In genomic region chr10:96895662-96896424, GRCh38 we compare ENCODE assay signal across 28 cellular contexts.
"Had no signal": no experiment of that assay in that cellular context is flagged by ENCODE, and none has a peak within 500 bp of the region (broad histone marks: within the 10 kb centered on the region; RNA-seq: fewer than 3 reads in every experiment).

No MANE protein-coding gene starts in this region.

- H3K4me1 Mint-ChIP-seq: nephron had no signal

- H3K27ac ChIP-seq: gastrocnemius medialis, left lung, lower lobe of right lung, skin epidermis, stomach, thyroid gland, upper lobe of right lung, WERI-Rb-1 had no signal

- H3K27me3 ChIP-seq: gastrocnemius medialis, left lung, stomach, thyroid gland, upper lobe of right lung had no signal

- ATAC-seq: effector memory CD8-positive, alpha-beta T cell; gastrocnemius medialis; left lung; lower lobe of right lung; sciatic nerve; T-cell; upper lobe of right lung had no signal

- H3K4me1 ChIP-seq: lower lobe of right lung had no signal

- H3K27ac Mint-ChIP-seq: activated naive CD4-positive, alpha-beta T cell treated with anti-CD3 and anti-CD28 coated beads, Interleukin-2, amount 10 ng/mL, durations not matched to agents 7 days and 5 days; activated T-helper 1 cell treated with anti-CD3 and anti-CD28 coated beads, Interleukin-12 subunit alpha, Interleukin-12 subunit beta, Interleukin-2, Interleukin-4 antibody, amounts not matched to agents 30 ng/mL and 10 ng/mL and 1 ng/mL, durations not matched to agents 14 hours and 24 hours and 36 hours; nephron; progenitor cell of endocrine pancreas had no signal

- H3K36me3 ChIP-seq: gastrocnemius medialis, left lung, lower lobe of right lung, thyroid gland, upper lobe of right lung had no signal

- H3K9me3 ChIP-seq: gastrocnemius medialis, thyroid gland had no signal

- DNase-seq: activated CD4-positive, alpha-beta T cell treated with anti-CD3 and anti-CD28 coated beads for 1 hour; activated CD8-positive, alpha-beta memory T cell treated with anti-CD3 and anti-CD28 coated beads for 24 hours; activated gamma-delta T cell; activated naive CD4-positive, alpha-beta T cell treated with anti-CD3 and anti-CD28 coated beads, Interleukin-2, amount 10 ng/mL, durations not matched to agents 7 days and 5 days; amygdala; caudate nucleus; cortex of kidney; effector memory CD8-positive, alpha-beta T cell; erythroblast; gastrocnemius medialis; glutamatergic neuron; left lung; lower lobe of right lung; mesendoderm; stimulated activated CD4-positive, alpha-beta T cell treated with anti-CD3 and anti-CD28 coated beads, Interleukin-12 subunit alpha, Interleukin-12 subunit beta, amount 100 ng/mL, for 4 hours; stimulated activated CD4-positive, alpha-beta T cell treated with anti-CD3 and anti-CD28 coated beads, Interleukin-4, amount 100 ng/mL, for 1 hour; stomach; T-cell; T-helper 9 cell; thyroid gland; upper lobe of right lung; WERI-Rb-1 had no signal

- FAIRE-seq: islet of Langerhans had no signal

- H3K27me3 Mint-ChIP-seq: activated naive CD4-positive, alpha-beta T cell treated with anti-CD3 and anti-CD28 coated beads, Interleukin-2, amount 10 ng/mL, durations not matched to agents 7 days and 5 days; effector memory CD8-positive, alpha-beta T cell; progenitor cell of endocrine pancreas; T-cell had no signal

- H3K9me3 Mint-ChIP-seq: effector memory CD8-positive, alpha-beta T cell had no signal

- H3K4me3 ChIP-seq: gastrocnemius medialis, left lung, lower lobe of right lung, skin epidermis, stomach, thyroid gland, upper lobe of right lung had no signal

- H3K4me3 Mint-ChIP-seq: activated naive CD4-positive, alpha-beta T cell treated with anti-CD3 and anti-CD28 coated beads, Interleukin-2, amount 10 ng/mL, durations not matched to agents 7 days and 5 days; activated T-helper 1 cell treated with anti-CD3 and anti-CD28 coated beads, Interleukin-12 subunit alpha, Interleukin-12 subunit beta, Interleukin-2, Interleukin-4 antibody, amounts not matched to agents 30 ng/mL and 10 ng/mL and 1 ng/mL, durations not matched to agents 14 hours and 24 hours and 36 hours; nephron; T-cell had no signal
